ENCODE assay signal across 8 cellular contexts in genomic region chrX:56564182-56564885, GRCh38. TPM values are rescaled to one million over a fixed set of nuclear protein-coding genes. Genes with fewer than 3 reads are reported as not detected.
A peak's percentile ranks its signal among the peaks of the same experiment; 100 is the strongest.
DNase-seq lines count a peak whose midpoint lies in the region; ATAC-seq and TF ChIP-seq lines count a peak whose summit lies in the region.

No MANE protein-coding gene starts in this region.

- peaks cover 39% of the 10 kb centered on the region for H4K20me1 ChIP-seq in neural progenitor cell (ENCODE audit: low read depth)

- ATAC-seq in GM21526 (IDR thresholded peaks at IDR 0.05; ENCODE audit: low FRiP score, unreplicated experiment) (peak; percentile 21), HG02840 (IDR thresholded peaks at IDR 0.05; ENCODE audit: low FRiP score, unreplicated experiment) (no peak)

- H3K9ac ChIP-seq in neural progenitor cell: peak overlapping the region; percentile 83

- peak overlapping the region; percentile 74 for H3K4me3 ChIP-seq in fibroblast of the aortic adventitia (ENCODE audit: low read depth, low read length)
- H3K4me3 ChIP-seq in neural progenitor cell: peak overlapping the region; percentile 62
- H3K4me3 ChIP-seq in urinary bladder (ENCODE audit: low read depth, low read length): peak overlapping the region; percentile 79

- TF ChIP-seq CTCF in fibroblast of the aortic adventitia (IDR thresholded peaks at IDR 0.05; ENCODE audit: insufficient read depth, low read length): no peak
- no peak for TF ChIP-seq CTCF in neural progenitor cell (IDR thresholded peaks at IDR 0.05)

- H3K27ac Mint-ChIP-seq in neural progenitor cell: peak overlapping the region; percentile 42

- no peaks in the 10 kb centered on the region for H3F3A ChIP-seq in neural progenitor cell (ENCODE audit: low read depth)

- DNase-seq in COLO668 (lab: John Stamatoyannopoulos, UW; ENCODE audit: unreplicated experiment): peak; percentile 16
- peak; percentile 32 for DNase-seq in NCI-H1105 (lab: John Stamatoyannopoulos, UW)
- peak; percentile 64 to 67 for DNase-seq in activated T-cell treated with anti-CD3 and anti-CD28 coated beads, Interleukin-2, amount 50 U/mL, for 48 hours
- DNase-seq in fibroblast of the aortic adventitia (ENCODE audit: low read depth): peak; percentile 37
- DNase-seq in neural progenitor cell (ENCODE audit: low spot score): peak; percentile 39

- no peaks in the 10 kb centered on the region for H3K9me3 ChIP-seq in neural progenitor cell (ENCODE audit: low read depth)

- H3K4me2 ChIP-seq in neural progenitor cell: peak overlapping the region; percentile 80

- no peaks in the 10 kb centered on the region for H3K27me3 Mint-ChIP-seq in neural progenitor cell (ENCODE audit: insufficient read depth, low read depth)

- peaks cover 9% of the 10 kb centered on the region for H3K4me1 Mint-ChIP-seq in neural progenitor cell

- H3K4me3 Mint-ChIP-seq in neural progenitor cell: peak overlapping the region; percentile 87

- WGBS in urinary bladder: under 1% methylated on average over 23 of the region's 23 CpGs

- H3K79me2 ChIP-seq in neural progenitor cell (ENCODE audit: low read depth): peaks cover 57% of the 10 kb centered on the region

- no peaks in the 10 kb centered on the region for H3K9me3 Mint-ChIP-seq in neural progenitor cell

- H3K36me3 Mint-ChIP-seq in neural progenitor cell: peaks cover 4% of the 10 kb centered on the region

- H3K36me3 ChIP-seq in neural progenitor cell (peaks cover 12% of the 10 kb centered on the region), urinary bladder (ENCODE audit: insufficient read depth) (no peaks in the 10 kb centered on the region)

- H3K4me1 ChIP-seq in neural progenitor cell (peaks cover 5% of the 10 kb centered on the region), urinary bladder (ENCODE audit: insufficient read depth) (no peaks in the 10 kb centered on the region)

- H3K27me3 ChIP-seq in neural progenitor cell: no peaks in the 10 kb centered on the region

- H3K27ac ChIP-seq in neural progenitor cell (peak overlapping the region; percentile 57), urinary bladder (ENCODE audit: low read depth) (peak overlapping the region; percentile 100)

- H2AFZ ChIP-seq in neural progenitor cell (replicated peaks): peak overlapping the region; percentile 2

RNA-seq across cellular contexts. Expression of gene UBQLN2, which starts 0.9 kb away (rescaled TPM):
- total RNA-seq in fibroblast of the aortic adventitia (ENCODE audit: low replicate concordance): 5.1 and 17.8 TPM in 2 replicates
- 16.6 and 18.3 TPM in 2 replicates for total RNA-seq in neural progenitor cell (ENCODE audit: low replicate concordance)
- 24.5 TPM for total RNA-seq in urinary bladder
- polyA plus RNA-seq in urinary bladder: 28.5 TPM
